ENCODE assay signal across 24 cellular contexts in the genomic region with DNA sequence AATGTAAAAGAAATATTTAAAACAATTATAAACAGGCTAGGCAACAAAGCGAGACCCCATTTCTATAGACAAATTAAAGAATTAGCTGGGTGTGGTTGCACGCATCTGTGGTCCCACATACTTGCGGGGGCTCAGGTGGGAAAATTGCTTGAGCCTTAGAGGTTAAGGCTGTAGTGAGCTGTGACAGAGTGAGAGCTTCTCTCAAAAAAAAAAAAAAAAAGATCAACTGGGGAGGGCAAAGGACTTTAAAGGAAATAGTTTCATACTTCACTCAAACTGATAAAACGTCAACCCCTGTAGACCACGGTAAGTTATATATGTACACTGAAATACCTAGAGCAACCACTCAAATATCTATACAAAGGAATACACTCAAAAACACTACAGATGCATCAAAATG. TPM values are rescaled to one million over a fixed set of nuclear protein-coding genes. Genes with fewer than 3 reads are reported as not detected.
DNase-seq lines count a peak whose midpoint lies in the region; ATAC-seq lines count a peak whose summit lies in the region.
"Had no signal": no experiment of that assay in that cellular context is flagged by ENCODE, and none has a peak within 500 bp of the region (broad histone marks: within the 10 kb centered on the region; RNA-seq: fewer than 3 reads in every experiment).

No MANE protein-coding gene starts in this region.

- H3K36me3 Mint-ChIP-seq in activated T-cell treated with anti-CD3 and anti-CD28 coated beads, Interleukin-2, amount 50 U/mL, for 72 hours (ENCODE audit: insufficient read depth in 2 of 2), result peaks cover 13 to 18% of the 10 kb centered on the region in 2 donors
- H3K36me3 Mint-ChIP-seq in activated naive CD4-positive, alpha-beta T cell treated with anti-CD3 and anti-CD28 coated beads, Interleukin-2, amount 50 U/mL, for 72 hours, result peaks cover 0 to 55% of the 10 kb centered on the region in 2 donors
- peaks cover 8% of the 10 kb centered on the region for H3K36me3 Mint-ChIP-seq in stimulated activated effector memory CD8-positive, alpha-beta T cell treated with anti-CD3 and anti-CD28 coated beads, Interleukin-12 subunit alpha, Interleukin-12 subunit beta, amount 100 ng/mL, for 72 hours

- peak overlapping the region; percentile 92 for H3K27ac Mint-ChIP-seq in activated T-cell treated with anti-CD3 and anti-CD28 coated beads, Interleukin-2, amount 50 U/mL, for 72 hours
- H3K27ac Mint-ChIP-seq in activated naive CD4-positive, alpha-beta T cell treated with anti-CD3 and anti-CD28 coated beads, Interleukin-2, amount 50 U/mL, for 72 hours, result peak overlapping the region; percentile 74 to 85
- peak overlapping the region; percentile 60 for H3K27ac Mint-ChIP-seq in stimulated activated effector memory CD8-positive, alpha-beta T cell treated with anti-CD3 and anti-CD28 coated beads, Interleukin-12 subunit alpha, Interleukin-12 subunit beta, amount 100 ng/mL, for 72 hours
- H3K27ac Mint-ChIP-seq: stimulated activated memory B cell treated with anti-CD40 and anti-IgM and Interleukin-4, amounts not matched to agents 10 μg/mL and 1 μg/mL and 100 μg/mL, for 72 hours had no signal

- peak; percentile 51 to 55 for ATAC-seq in activated T-cell treated with anti-CD3 and anti-CD28 coated beads, Interleukin-2, amount 50 U/mL, for 72 hours (replicated peaks in 1 of 2)
- peak; percentile 53 to 60 for ATAC-seq in activated naive CD4-positive, alpha-beta T cell treated with anti-CD3 and anti-CD28 coated beads, Interleukin-2, amount 50 U/mL, for 72 hours
- ATAC-seq in stimulated activated effector memory CD8-positive, alpha-beta T cell treated with anti-CD3 and anti-CD28 coated beads, Interleukin-12 subunit alpha, Interleukin-12 subunit beta, amount 100 ng/mL, for 72 hours, result peak; percentile 64
- ATAC-seq in GM19351 (IDR thresholded peaks at IDR 0.05; ENCODE audit: unreplicated experiment), result no peak
- ATAC-seq: gastrocnemius medialis; left lobe of liver; stimulated activated memory B cell treated with anti-CD40 and anti-IgM and Interleukin-4, amounts not matched to agents 10 μg/mL and 1 μg/mL and 100 μg/mL, for 72 hours had no signal

- DNase-seq in activated T-cell treated with anti-CD3 and anti-CD28 coated beads, Interleukin-2, amount 50 U/mL, for 72 hours, result peak in 1 of 2 donors; percentile 29
- DNase-seq in activated T-cell treated with anti-CD3 and anti-CD28 coated beads for 4 hours (no peak), NCI-H146 treated with DMSO at 0.1 percent for 48 hours (lab: John Stamatoyannopoulos, UW; ENCODE audit: unreplicated experiment) (no peak), GDM1 (lab: John Stamatoyannopoulos, UW) (no peak)
- peak in 1 of 2 donors; percentile 36 for DNase-seq in activated naive CD4-positive, alpha-beta T cell treated with anti-CD3 and anti-CD28 coated beads, Interleukin-2, amount 50 U/mL, for 72 hours (ENCODE audit: low spot score in 2 of 2)
- no peak for DNase-seq in stimulated activated effector memory CD8-positive, alpha-beta T cell treated with anti-CD3 and anti-CD28 coated beads, Interleukin-12 subunit alpha, Interleukin-12 subunit beta, amount 100 ng/mL, for 72 hours (ENCODE audit: low spot score in 2 of 2)
- DNase-seq: activated CD4-positive, alpha-beta T cell treated with anti-CD3 and anti-CD28 coated beads for 4 hours; BE2C; gastrocnemius medialis; Kasumi-1; mesendoderm; NCI-H1048; NCI-H187 treated with DMSO at 0.1 percent for 48 hours; NCI-H526 treated with DMSO at 0.1 percent for 48 hours; retina; small intestine had no signal

- H3K4me1 Mint-ChIP-seq in activated T-cell treated with anti-CD3 and anti-CD28 coated beads, Interleukin-2, amount 50 U/mL, for 72 hours (ENCODE audit: low read depth), result peaks cover 85% of the 10 kb centered on the region
- peaks cover 69% of the 10 kb centered on the region for H3K4me1 Mint-ChIP-seq in stimulated activated effector memory CD8-positive, alpha-beta T cell treated with anti-CD3 and anti-CD28 coated beads, Interleukin-12 subunit alpha, Interleukin-12 subunit beta, amount 100 ng/mL, for 72 hours

- H3K4me3 Mint-ChIP-seq in activated T-cell treated with anti-CD3 and anti-CD28 coated beads, Interleukin-2, amount 50 U/mL, for 72 hours, result peak overlapping the region; percentile 64 to 68
- H3K4me3 Mint-ChIP-seq in stimulated activated effector memory CD8-positive, alpha-beta T cell treated with anti-CD3 and anti-CD28 coated beads, Interleukin-12 subunit alpha, Interleukin-12 subunit beta, amount 100 ng/mL, for 72 hours, result peak overlapping the region; percentile 54
- H3K4me3 Mint-ChIP-seq: stimulated activated memory B cell treated with anti-CD40 and anti-IgM and Interleukin-4, amounts not matched to agents 10 μg/mL and 1 μg/mL and 100 μg/mL, for 72 hours had no signal

- peaks cover 8% of the 10 kb centered on the region for H3K36me3 ChIP-seq in KOPT-K1 (ENCODE audit: insufficient read depth, low read length)
- H3K36me3 ChIP-seq: BE2C, breast epithelium, gastrocnemius medialis, thoracic aorta, vagina had no signal

- H3K27ac ChIP-seq in KOPT-K1 (ENCODE audit: low read depth, low read length, poor library complexity, severe bottlenecking), result peak overlapping the region; percentile 51
- H3K27ac ChIP-seq: breast epithelium, gastrocnemius medialis, hepatocyte, thoracic aorta, vagina had no signal

- peaks cover 0 to 2% of the 10 kb centered on the region in 2 donors for H3K9me3 Mint-ChIP-seq in activated T-cell treated with anti-CD3 and anti-CD28 coated beads, Interleukin-2, amount 50 U/mL, for 72 hours
- H3K9me3 Mint-ChIP-seq in activated naive CD4-positive, alpha-beta T cell treated with anti-CD3 and anti-CD28 coated beads, Interleukin-2, amount 50 U/mL, for 72 hours, result peaks cover 0 to 2% of the 10 kb centered on the region in 2 donors
- H3K9me3 Mint-ChIP-seq in stimulated activated effector memory CD8-positive, alpha-beta T cell treated with anti-CD3 and anti-CD28 coated beads, Interleukin-12 subunit alpha, Interleukin-12 subunit beta, amount 100 ng/mL, for 72 hours, result no peaks in the 10 kb centered on the region
- H3K9me3 Mint-ChIP-seq: stimulated activated memory B cell treated with anti-CD40 and anti-IgM and Interleukin-4, amounts not matched to agents 10 μg/mL and 1 μg/mL and 100 μg/mL, for 72 hours had no signal

- H3K9me3 ChIP-seq in KOPT-K1 (ENCODE audit: insufficient read depth, low read length, poor library complexity, severe bottlenecking), result no peaks in the 10 kb centered on the region
- H3K9me3 ChIP-seq: BE2C, breast epithelium, gastrocnemius medialis, thoracic aorta, vagina had no signal

- H3K27me3 Mint-ChIP-seq in activated T-cell treated with anti-CD3 and anti-CD28 coated beads, Interleukin-2, amount 50 U/mL, for 72 hours (ENCODE audit: low read depth), result no peaks in the 10 kb centered on the region
- H3K27me3 Mint-ChIP-seq: stimulated activated memory B cell treated with anti-CD40 and anti-IgM and Interleukin-4, amounts not matched to agents 10 μg/mL and 1 μg/mL and 100 μg/mL, for 72 hours had no signal

RNA-seq across cellular contexts. Expression of a gene that starts 37.5 kb away (rescaled TPM):
- 100 to 1,000 TPM; 108 to 109 TPM for total RNA-seq in activated T-cell treated with anti-CD3 and anti-CD28 coated beads, Interleukin-2, amount 50 U/mL, for 72 hours
- 10 to 100 TPM; 59.1 to 95.6 TPM for total RNA-seq in activated naive CD4-positive, alpha-beta T cell treated with anti-CD3 and anti-CD28 coated beads, Interleukin-2, amount 50 U/mL, for 72 hours
